14 cellular contexts compared by ENCODE assay signal in genomic region chr11:126007263-126007662, GRCh38. TPM values are rescaled to one million over a fixed set of nuclear protein-coding genes. Genes with fewer than 3 reads are reported as not detected.
DNase-seq lines count a peak whose midpoint lies in the region; ATAC-seq and TF ChIP-seq lines count a peak whose summit lies in the region.
"Had no signal": no experiment of that assay in that cellular context is flagged by ENCODE, and none has a peak within 500 bp of the region (broad histone marks: within the 10 kb centered on the region; RNA-seq: fewer than 3 reads in every experiment).

No MANE protein-coding gene starts in this region.

- no peaks in the 10 kb centered on the region for H3K79me2 ChIP-seq in PC-3 (ENCODE audit: low read length)

- H3K4me3 Mint-ChIP-seq in endodermal cell = no peak overlapping the region
- H3K4me3 Mint-ChIP-seq: activated CD4-positive, alpha-beta memory T cell treated with anti-CD3 and anti-CD28 coated beads for 36 hours; CD8-positive, alpha-beta memory T cell; natural killer cell treated with Interleukin-12 subunit alpha and Interleukin-12 subunit beta and Interleukin-15 and Interleukin-18, amount 100 ng/mL, for 72 hours had no signal

- no peak overlapping the region for H3K4me3 ChIP-seq in PC-3 (ENCODE audit: low read length)
- no peak overlapping the region for H3K4me3 ChIP-seq in endodermal cell (ENCODE audit: low read length)
- H3K4me3 ChIP-seq: HAP-1 had no signal

- 96 to 100% methylated on average over 2 to 3 of the region's 3 CpGs for WGBS in endodermal cell (ENCODE audit: insufficient coverage in 1 of 2, insufficient read length in 1 of 2), 2 experiments

- H4K20me1 ChIP-seq in PC-3 (ENCODE audit: low read length) = no peaks in the 10 kb centered on the region

- no peaks in the 10 kb centered on the region for H3F3A ChIP-seq in PC-3 (ENCODE audit: low read length, unreplicated experiment)

- intact Hi-C loops in PC-3 (cut with micrococcal nuclease) = loop anchor here (2.0 to 5.0 kb wide), 2 partner anchors 45 to 54 kb away; no protein-coding TSS in a partner anchor

- peak; percentile 62 for DNase-seq in Daoy (ENCODE audit: low read depth)
- DNase-seq in PC-3 = peak; percentile 67
- peak; percentile 9 for DNase-seq in fibroblast of gingiva (ENCODE audit: low read depth)
- DNase-seq in omental fat pad (ENCODE audit: low spot score) = no peak
- DNase-seq in NCI-H2227 treated with DMSO at 0.1 percent for 48 hours (lab: John Stamatoyannopoulos, UW) = no peak
- no peak for DNase-seq in endodermal cell
- DNase-seq: activated CD4-positive, alpha-beta memory T cell treated with anti-CD3 and anti-CD28 coated beads for 36 hours; CD8-positive, alpha-beta memory T cell; glutamatergic neuron; NCI-H2171 had no signal

- POLR2A ChIA-PET in PC-3 (lab: Charles Lee; ENCODE audit: unreplicated experiment) = no interaction called here

- BruUV-seq in PC-3 (replicated peaks; lab: Mats Ljungman, UMichigan) = no TSS peak

- H3K4me2 ChIP-seq in PC-3 (ENCODE audit: low read length) = peak overlapping the region; percentile 30

- no peaks in the 10 kb centered on the region for H3K9me2 ChIP-seq in PC-3 (replicated peaks; ENCODE audit: low read length)

- TF ChIP-seq CTCF in PC-3 (conservative IDR thresholded peaks at IDR 0.05; ENCODE audit: low read depth, low read length) = no peak
- TF ChIP-seq CTCF in omental fat pad (IDR thresholded peaks at IDR 0.05) = no peak
- no peak for TF ChIP-seq CTCF in endodermal cell (conservative IDR thresholded peaks at IDR 0.05)

- H3K27me3 ChIP-seq in PC-3 (ENCODE audit: low read length) (no peaks in the 10 kb centered on the region), endodermal cell (ENCODE audit: control insufficient read depth, insufficient read depth, low read length, poor library complexity, severe bottlenecking) (no peaks in the 10 kb centered on the region)

- H3K27ac Mint-ChIP-seq in endodermal cell = no peak overlapping the region
- H3K27ac Mint-ChIP-seq: activated CD4-positive, alpha-beta memory T cell treated with anti-CD3 and anti-CD28 coated beads for 36 hours; CD8-positive, alpha-beta memory T cell; natural killer cell treated with Interleukin-12 subunit alpha and Interleukin-12 subunit beta and Interleukin-15 and Interleukin-18, amount 100 ng/mL, for 72 hours had no signal

- H3K9me3 ChIP-seq in PC-3 (ENCODE audit: low read length) (no peaks in the 10 kb centered on the region), endodermal cell (ENCODE audit: control insufficient read depth, low read length) (no peaks in the 10 kb centered on the region)
- H3K9me3 ChIP-seq: HAP-1 had no signal

- no peaks in the 10 kb centered on the region for H3K36me3 ChIP-seq in PC-3 (ENCODE audit: low read depth, low read length)
- no peaks in the 10 kb centered on the region for H3K36me3 ChIP-seq in endodermal cell (ENCODE audit: control insufficient read depth, insufficient read depth, low read length)
- H3K36me3 ChIP-seq: HAP-1 had no signal

- no peaks in the 10 kb centered on the region for H3K4me1 Mint-ChIP-seq in endodermal cell
- H3K4me1 Mint-ChIP-seq: CD8-positive, alpha-beta memory T cell had no signal

- peaks cover 11% of the 10 kb centered on the region for H3K4me1 ChIP-seq in PC-3 (ENCODE audit: insufficient read depth, low read length)
- no peaks in the 10 kb centered on the region for H3K4me1 ChIP-seq in endodermal cell (ENCODE audit: control insufficient read depth, insufficient read depth, low read length)

- no peak overlapping the region for H2AFZ ChIP-seq in PC-3 (ENCODE audit: low read length)

- ATAC-seq in PC-3 = peak; percentile 99
- ATAC-seq in omental fat pad (ENCODE audit: low FRiP score) = peak; percentile 74
- no peak for ATAC-seq in GM21619 (IDR thresholded peaks at IDR 0.05; ENCODE audit: unreplicated experiment)
- no peak for ATAC-seq in GM18502 (IDR thresholded peaks at IDR 0.05; ENCODE audit: poor library complexity, unreplicated experiment)
- ATAC-seq: natural killer cell treated with Interleukin-12 subunit alpha and Interleukin-12 subunit beta and Interleukin-15 and Interleukin-18, amount 100 ng/mL, for 72 hours had no signal

- H3K9ac ChIP-seq in PC-3 (ENCODE audit: low read length) = no peak overlapping the region
- no peak overlapping the region for H3K9ac ChIP-seq in endodermal cell (ENCODE audit: extremely low read depth, low read length, poor library complexity, severe bottlenecking)

- H3K27ac ChIP-seq in PC-3 (ENCODE audit: low read length) (no peak overlapping the region), endodermal cell (ENCODE audit: low read depth, low read length) (no peak overlapping the region)

- no peaks in the 10 kb centered on the region for H3K9me3 Mint-ChIP-seq in endodermal cell
- H3K9me3 Mint-ChIP-seq: activated CD4-positive, alpha-beta memory T cell treated with anti-CD3 and anti-CD28 coated beads for 36 hours; CD8-positive, alpha-beta memory T cell; natural killer cell treated with Interleukin-12 subunit alpha and Interleukin-12 subunit beta and Interleukin-15 and Interleukin-18, amount 100 ng/mL, for 72 hours had no signal

- H3K36me3 Mint-ChIP-seq in endodermal cell (ENCODE audit: low read depth) = peaks cover 11% of the 10 kb centered on the region
- H3K36me3 Mint-ChIP-seq: activated CD4-positive, alpha-beta memory T cell treated with anti-CD3 and anti-CD28 coated beads for 36 hours; natural killer cell treated with Interleukin-12 subunit alpha and Interleukin-12 subunit beta and Interleukin-15 and Interleukin-18, amount 100 ng/mL, for 72 hours had no signal

- CTCF ChIA-PET in PC-3 (lab: Charles Lee) = no interaction called here

- H3K27me3 Mint-ChIP-seq in endodermal cell (ENCODE audit: insufficient read depth) = no peaks in the 10 kb centered on the region
- H3K27me3 Mint-ChIP-seq: activated CD4-positive, alpha-beta memory T cell treated with anti-CD3 and anti-CD28 coated beads for 36 hours had no signal

RNA-seq across cellular contexts. Expression of gene CDON, which starts 55.4 kb away (rescaled TPM):
- total RNA-seq in Daoy (2014; rRNA removed; shearing (Covaris generic)) = 2.1 and 2.8 TPM in 2 replicates
- total RNA-seq in PC-3 (2014; rRNA removed) (4.4 and 10.1 TPM in 2 replicates), omental fat pad (100 to 1,000 TPM in 1 of 4 donors, 10 to 100 TPM in 3; 13.1 to 159 (median 43.4) TPM), endodermal cell (10 to 100 TPM; 19.2 to 24.5 TPM)
- polyA plus RNA-seq in endodermal cell (2013, experiment 1 of 2) = 88.2 TPM
- 73.3 TPM for polyA plus RNA-seq in endodermal cell (2013, experiment 2 of 2)
- polyA plus RNA-seq: CD8-positive, alpha-beta memory T cell had no signal

Comparison
In these comparisons a context has a peak if more than half of its experiments do, and no peak if none do; other contexts are left out.
1. DNase-seq: peak in Daoy (single experiment), PC-3 (single experiment) and fibroblast of gingiva (single experiment); none in omental fat pad (single experiment), NCI-H2227 treated with DMSO at 0.1 percent for 48 hours (single experiment) and endodermal cell (single experiment).
2. ATAC-seq: peak in PC-3 (single experiment) and omental fat pad (single experiment); none in GM21619 (single experiment) and GM18502 (single experiment).